ENCODE assay signal across 16 cellular contexts in genomic region chr4:146267826-146268225, GRCh38. TPM values are rescaled to one million over a fixed set of nuclear protein-coding genes. Genes with fewer than 3 reads are reported as not detected.
DNase-seq lines count a peak whose midpoint lies in the region; FAIRE-seq and TF ChIP-seq lines count a peak whose summit lies in the region.
"Had no signal": no experiment of that assay in that cellular context is flagged by ENCODE, and none has a peak within 500 bp of the region (broad histone marks: within the 10 kb centered on the region; RNA-seq: fewer than 3 reads in every experiment).

No MANE protein-coding gene starts in this region.

- peak overlapping the region; percentile 86; the same call in 1 of the 2 replicates for H3K27ac ChIP-seq in MM.1S (ENCODE audit: low read length)
- H3K27ac ChIP-seq: BLaER1 treated with 17β-estradiol and CSF1 and Interleukin-3, amounts not matched to agents 10 nM and 100 nM had no signal

- no peaks in the 10 kb centered on the region for H3K9me2 ChIP-seq in MM.1S (replicated peaks; ENCODE audit: insufficient read depth, low read length)

- no peak overlapping the region for H3K9ac ChIP-seq in MM.1S (ENCODE audit: low read length)
- H3K9ac ChIP-seq: BLaER1 treated with 17β-estradiol and CSF1 and Interleukin-3, amounts not matched to agents 10 nM and 100 nM had no signal

- H3K4me1 Mint-ChIP-seq in glutamatergic neuron (ENCODE audit: low read depth, unreplicated experiment) (no peaks in the 10 kb centered on the region), chondrocyte (ENCODE audit: low read depth) (no peaks in the 10 kb centered on the region)

- no peak overlapping the region for H2AFZ ChIP-seq in MM.1S (ENCODE audit: low read length)

- H3K4me2 ChIP-seq in MM.1S (ENCODE audit: low read depth, low read length) = peak overlapping the region; percentile 78; the same call in 1 of the 2 replicates
- H3K4me2 ChIP-seq: BLaER1 treated with 17β-estradiol and CSF1 and Interleukin-3, amounts not matched to agents 10 nM and 100 nM had no signal

- no peak for TF ChIP-seq POLR2A in GM12891 (IDR thresholded peaks at IDR 0.05; ENCODE audit: low read depth, low read length)

- peaks cover 4% of the 10 kb centered on the region for H3K27me3 Mint-ChIP-seq in glutamatergic neuron (ENCODE audit: unreplicated experiment)
- no peaks in the 10 kb centered on the region for H3K27me3 Mint-ChIP-seq in chondrocyte (ENCODE audit: low read depth)
- H3K27me3 Mint-ChIP-seq: CD4-positive, CD25-positive, alpha-beta regulatory T cell had no signal

- peaks cover 38% of the 10 kb centered on the region for H3K4me1 ChIP-seq in MM.1S (ENCODE audit: low read length)

- no peak overlapping the region for H3K4me3 ChIP-seq in MM.1S (ENCODE audit: low read length)
- no peak overlapping the region for H3K4me3 ChIP-seq in choroid plexus epithelial cell (ENCODE audit: low read depth, low read length)
- H3K4me3 ChIP-seq: BLaER1 treated with 17β-estradiol and CSF1 and Interleukin-3, amounts not matched to agents 10 nM and 100 nM; HAP-1 had no signal

- no peaks in the 10 kb centered on the region for H3K36me3 ChIP-seq in MM.1S (replicated peaks; ENCODE audit: insufficient read depth, low read length)
- H3K36me3 ChIP-seq: HAP-1 had no signal

- no peaks in the 10 kb centered on the region for H3K79me2 ChIP-seq in MM.1S (ENCODE audit: low read length)

- DNase-seq in GM12891 (ENCODE audit: insufficient read length, low spot score) (no peak), MM.1S (no peak), choroid plexus epithelial cell (ENCODE audit: low read depth) (peak; percentile 21), lung microvascular endothelial cell (ENCODE audit: low read depth in 2 of 2) (peak; percentile 24 to 54), glutamatergic neuron (no peak), germinal center (ENCODE audit: low spot score) (no peak), chondrocyte (ENCODE audit: low spot score) (no peak)
- DNase-seq in activated naive CD4-positive, alpha-beta T cell treated with anti-CD3 and anti-CD28 coated beads, Interleukin-2, amount 50 U/mL, for 16 hours = no peak
- DNase-seq: 8988T; CD4-positive, CD25-positive, alpha-beta regulatory T cell; DMS53; GF-D8 had no signal

- H3K27ac Mint-ChIP-seq in glutamatergic neuron (ENCODE audit: unreplicated experiment) = no peak overlapping the region
- no peak overlapping the region for H3K27ac Mint-ChIP-seq in chondrocyte (ENCODE audit: unreplicated experiment)
- H3K27ac Mint-ChIP-seq: CD4-positive, CD25-positive, alpha-beta regulatory T cell had no signal

- H3K4me3 Mint-ChIP-seq in glutamatergic neuron (ENCODE audit: unreplicated experiment) = no peak overlapping the region
- no peak overlapping the region for H3K4me3 Mint-ChIP-seq in chondrocyte (ENCODE audit: unreplicated experiment)
- H3K4me3 Mint-ChIP-seq: CD4-positive, CD25-positive, alpha-beta regulatory T cell had no signal

- peaks cover 17% of the 10 kb centered on the region for H3F3A ChIP-seq in MM.1S (ENCODE audit: insufficient read depth, low read length)

- H3K9me3 Mint-ChIP-seq in glutamatergic neuron (ENCODE audit: unreplicated experiment) (peaks cover 3% of the 10 kb centered on the region), chondrocyte (ENCODE audit: low read depth) (no peaks in the 10 kb centered on the region)

- no peaks in the 10 kb centered on the region for H3K9me3 ChIP-seq in MM.1S (replicated peaks; ENCODE audit: insufficient read depth, low read length)
- H3K9me3 ChIP-seq: BLaER1 treated with 17β-estradiol and CSF1 and Interleukin-3, amounts not matched to agents 10 nM and 100 nM; HAP-1 had no signal

- peak; percentile 16 for FAIRE-seq in GM12891 (lab: Jason Lieb, UNC)
- FAIRE-seq: H1 had no signal

- no peaks in the 10 kb centered on the region for H3K36me3 Mint-ChIP-seq in glutamatergic neuron (ENCODE audit: unreplicated experiment)
- H3K36me3 Mint-ChIP-seq in chondrocyte (ENCODE audit: low read depth) = peaks cover 4% of the 10 kb centered on the region

- no peaks in the 10 kb centered on the region for H4K20me1 ChIP-seq in MM.1S (ENCODE audit: insufficient read depth, low read length)
- H4K20me1 ChIP-seq: BLaER1 treated with 17β-estradiol and CSF1 and Interleukin-3, amounts not matched to agents 10 nM and 100 nM had no signal

- TF ChIP-seq CTCF in MM.1S (IDR thresholded peaks at IDR 0.05; ENCODE audit: low read length) = no peak
- TF ChIP-seq CTCF in choroid plexus epithelial cell (conservative IDR thresholded peaks at IDR 0.05; ENCODE audit: low read depth, low read length) = no peak
- TF ChIP-seq CTCF in glutamatergic neuron (IDR thresholded peaks at IDR 0.05; ENCODE audit: partially characterized antibody, unreplicated experiment) = no peak
- no peak for TF ChIP-seq CTCF in chondrocyte (IDR thresholded peaks at IDR 0.05)

- no peaks in the 10 kb centered on the region for H3K27me3 ChIP-seq in MM.1S (replicated peaks; ENCODE audit: insufficient read depth, low read length)
- H3K27me3 ChIP-seq: BLaER1 treated with 17β-estradiol and CSF1 and Interleukin-3, amounts not matched to agents 10 nM and 100 nM had no signal

TF ChIP-seq in GM12891, 5 proteins besides CTCF, POLR2A, EP300 and RAD21:
- TF ChIP-seq TAF1 (IDR thresholded peaks at IDR 0.05; ENCODE audit: low read depth, low read length) = no peak
- TF ChIP-seq POLR2AphosphoS5 (IDR thresholded peaks at IDR 0.05; ENCODE audit: low read depth, low read length) = no peak
- TF ChIP-seq POU2F2 (IDR thresholded peaks at IDR 0.05; ENCODE audit: low read depth, low read length) = no peak
- TF ChIP-seq PAX5 (IDR thresholded peaks at IDR 0.05; ENCODE audit: insufficient read depth, low read length, severe bottlenecking) = no peak
- TF ChIP-seq SPI1 (IDR thresholded peaks at IDR 0.05; ENCODE audit: low read depth, low read length) = no peak
TF ChIP-seq in GM12891: peak in this region for 0.

RNA-seq across cellular contexts. Expression of gene REELD1, which starts 53.5 kb away (rescaled TPM):
- polyA plus RNA-seq in GM12891 (2012; ENCODE audit: low read depth, missing spikeins) = 0.28 TPM
- not detected in 2 replicates for total RNA-seq in lung microvascular endothelial cell
- not detected for total RNA-seq in glutamatergic neuron (ENCODE audit: unreplicated experiment)
- not detected in 3 replicates for total RNA-seq in chondrocyte
- total RNA-seq: CD4-positive, CD25-positive, alpha-beta regulatory T cell; H1; HT-29 had no signal
- polyA plus RNA-seq: CD4-positive, CD25-positive, alpha-beta regulatory T cell had no signal

Comparison
In these comparisons a context has a peak if more than half of its experiments do, and no peak if none do; other contexts are left out.
1. DNase-seq: peak in choroid plexus epithelial cell (single experiment) and lung microvascular endothelial cell (2 of 2); none in GM12891 (single experiment), MM.1S (single experiment), activated naive CD4-positive, alpha-beta T cell treated with anti-CD3 and anti-CD28 coated beads, Interleukin-2, amount 50 U/mL, for 16 hours (single experiment), glutamatergic neuron (single experiment), germinal center (single experiment) and chondrocyte (single experiment).